In genomic region chr7:101996131-101996691, GRCh38 we compare ENCODE assay signal across 15 cellular contexts.
"Had no signal": no experiment of that assay in that cellular context is flagged by ENCODE, and none has a peak within 500 bp of the region (broad histone marks: within the 10 kb centered on the region; RNA-seq: fewer than 3 reads in every experiment).

No MANE protein-coding gene starts in this region.

- DNase-seq: activated T-cell treated with anti-CD3 and anti-CD28 coated beads, Interleukin-2, amount 50 U/mL, for 1 hour; amniotic stem cell; body of pancreas; dermis blood vessel endothelial cell; mesendoderm; nephron progenitor cell; pancreas; stimulated activated CD4-positive, alpha-beta T cell treated with anti-CD3 and anti-CD28 coated beads, Interleukin-4, amount 100 ng/mL, for 1 hour; stimulated activated CD8-positive, alpha-beta memory T cell treated with anti-CD3 and anti-CD28 coated beads, Interleukin-4, amount 100 ng/mL, for 48 hours; stomach had no signal

- H3K9me3 ChIP-seq: body of pancreas, pancreas, stomach, thoracic aorta had no signal

- H3K36me3 ChIP-seq: pancreas, stomach, thoracic aorta had no signal

- H3K27me3 ChIP-seq: body of pancreas, hepatocyte, pancreas, stomach had no signal

- H3K27me3 Mint-ChIP-seq: central memory CD8-positive, alpha-beta T cell had no signal

- H3K4me2 ChIP-seq: hepatocyte had no signal

- H3K4me1 ChIP-seq: pancreas had no signal

- H3K36me3 Mint-ChIP-seq: activated naive CD4-positive, alpha-beta T cell treated with anti-CD3 and anti-CD28 coated beads, Interleukin-2, amount 50 U/mL, for 72 hours had no signal

- H3K4me3 Mint-ChIP-seq: central memory CD8-positive, alpha-beta T cell; nephron progenitor cell had no signal

- H2AFZ ChIP-seq: hepatocyte had no signal

- H3K4me3 ChIP-seq: body of pancreas, hepatocyte, pancreas, stomach, thoracic aorta had no signal

- H3K27ac ChIP-seq: body of pancreas, hepatocyte, pancreas, stomach, thoracic aorta had no signal

- ATAC-seq: activated CD4-positive, CD25-positive, alpha-beta regulatory T cell treated with anti-CD3 and anti-CD28 coated beads, Interleukin-2, amount 50 U/mL, for 24 hours; activated naive CD4-positive, alpha-beta T cell treated with anti-CD3 and anti-CD28 coated beads, Interleukin-2, amount 50 U/mL, for 72 hours; body of pancreas; pancreas had no signal

- H3K9me3 Mint-ChIP-seq: activated naive CD4-positive, alpha-beta T cell treated with anti-CD3 and anti-CD28 coated beads, Interleukin-2, amount 50 U/mL, for 72 hours; central memory CD8-positive, alpha-beta T cell; nephron progenitor cell had no signal
